Comparison of ENCODE assay signal across 12 cellular contexts in the genomic region with DNA sequence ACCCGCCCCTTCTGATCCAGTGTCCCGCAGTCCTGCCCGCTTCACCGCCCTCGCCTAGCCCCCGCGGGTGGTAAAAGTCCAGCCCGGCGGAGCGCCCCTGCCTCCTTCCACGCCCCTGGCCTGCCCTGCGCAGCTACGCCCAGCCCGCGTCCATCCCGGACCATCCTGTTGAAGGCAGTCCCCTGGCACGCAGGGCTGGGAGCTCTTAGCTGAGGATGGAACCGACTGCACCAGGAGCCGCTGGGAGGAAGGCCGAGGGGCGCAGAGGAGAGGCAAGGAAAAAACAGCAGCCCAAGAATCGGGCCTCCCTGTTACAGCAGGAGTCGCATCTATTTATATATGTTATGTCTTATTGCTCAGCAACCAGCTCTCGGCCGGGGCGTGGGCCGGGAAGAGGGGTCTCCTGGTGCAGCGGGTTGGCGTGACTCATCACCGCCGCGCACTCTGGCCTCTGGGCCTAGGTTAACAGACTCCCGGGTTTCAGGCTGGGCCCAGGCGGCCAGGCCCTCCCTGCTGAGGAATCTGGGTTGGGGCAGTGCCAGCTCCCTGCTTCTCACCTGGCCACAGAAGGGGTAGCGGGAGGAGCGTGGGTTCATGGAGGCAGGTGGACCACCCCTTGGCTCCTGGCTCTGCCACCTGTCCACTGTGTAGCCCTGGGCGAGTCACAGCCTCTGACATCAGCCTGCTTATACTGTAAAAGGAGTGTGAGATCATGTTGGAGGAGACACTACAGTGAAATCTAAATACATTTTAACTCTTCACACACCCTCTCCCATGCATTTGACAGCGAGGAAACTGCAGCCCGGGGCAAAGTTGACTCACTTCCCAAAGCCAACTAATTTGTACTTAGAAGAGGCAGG. TPM values are rescaled to one million over a fixed set of nuclear protein-coding genes. Genes with fewer than 3 reads are reported as not detected.
A peak's percentile ranks its signal among the peaks of the same experiment; 100 is the strongest.
DNase-seq lines count a peak whose midpoint lies in the region; ATAC-seq, FAIRE-seq and TF ChIP-seq lines count a peak whose summit lies in the region.
"Had no signal": no experiment of that assay in that cellular context is flagged by ENCODE, and none has a peak within 500 bp of the region (broad histone marks: within the 10 kb centered on the region; RNA-seq: fewer than 3 reads in every experiment).

No MANE protein-coding gene starts in this region.

- H3K9ac ChIP-seq in K562 (ENCODE audit: insufficient read depth in 1 of 2, low read depth in 2 of 2, low read length in 2 of 2) (no peak overlapping the region), mesenchymal stem cell (ENCODE audit: low read length) (peak overlapping the region; percentile 62)

- H2BK120ac ChIP-seq in mesenchymal stem cell (ENCODE audit: low read depth, low read length): peak overlapping the region; percentile 29

- H3K9me1 ChIP-seq in K562 (ENCODE audit: control insufficient read depth, insufficient read depth, low read length): no peaks in the 10 kb centered on the region

- intact Hi-C loops in K562 (cut with micrococcal nuclease) (no loop called here), aorta (cut with DNase I) (no loop called here)

- TF ChIP-seq EP300 in K562 (IDR thresholded peaks at IDR 0.05; ENCODE audit: low read length): no peak

- no peaks in the 10 kb centered on the region for H3K27me3 ChIP-seq in K562 (ENCODE audit: control insufficient read depth in 2 of 2, insufficient read depth in 2 of 2, low read length in 2 of 2)
- no peaks in the 10 kb centered on the region for H3K27me3 ChIP-seq in mesenchymal stem cell (ENCODE audit: control insufficient read depth in 1 of 2, insufficient read depth in 1 of 2, low read length in 2 of 2)
- no peaks in the 10 kb centered on the region for H3K27me3 ChIP-seq in aorta (ENCODE audit: control insufficient read depth in 1 of 2, insufficient read depth in 2 of 2, low read length in 1 of 2)

- peak overlapping the region; percentile 30 for H3K4ac ChIP-seq in mesenchymal stem cell (ENCODE audit: low read depth in 1 of 2, low read length in 2 of 2)

- peak overlapping the region; percentile 74 for H4K8ac ChIP-seq in mesenchymal stem cell (ENCODE audit: low read length)

- BruUV-seq in K562 (replicated peaks; lab: Mats Ljungman, UMichigan): no TSS peak

- peak overlapping the region in 1 of 2 experiments; percentile 45 for H3K14ac ChIP-seq in mesenchymal stem cell (ENCODE audit: low read length in 2 of 2)

- POLR2A ChIA-PET in K562 (lab: Yijun Ruan, JAX): interaction anchor here (0.6 to 1.5 kb wide), 2 partner anchors 8 to 14 kb away, joined by 3 read pairs; no protein-coding TSS in a partner anchor

- H3K27ac ChIP-seq in K562 (ENCODE audit: extremely low read depth, low read depth, low read length) (no peak overlapping the region), mesenchymal stem cell (ENCODE audit: low read length, poor library complexity, severe bottlenecking) (no peak overlapping the region), aorta (ENCODE audit: low read depth in 1 of 2, low read length in 2 of 2) (no peak overlapping the region)

- H2BK15ac ChIP-seq in mesenchymal stem cell (ENCODE audit: low read depth, poor library complexity, severe bottlenecking): no peak overlapping the region

- no peaks in the 10 kb centered on the region for H4K20me1 ChIP-seq in K562 (replicated peaks; ENCODE audit: control insufficient read depth, insufficient read depth, low read length)

- H2BK12ac ChIP-seq in mesenchymal stem cell (ENCODE audit: low read length in 2 of 2): peak overlapping the region; percentile 18 to 80

- no peak overlapping the region for H3K4me3 ChIP-seq in K562
- H3K4me3 ChIP-seq in mesenchymal stem cell (ENCODE audit: insufficient read depth in 1 of 2, low read depth in 1 of 2, low read length in 2 of 2): no peak overlapping the region
- no peak overlapping the region for H3K4me3 ChIP-seq in aorta (ENCODE audit: low read length in 2 of 2)

- TF ChIP-seq POLR2A in K562 (conservative IDR thresholded peaks at IDR 0.05): no peak

- no peak for FAIRE-seq in K562 (lab: Jason Lieb, UNC)

- H2BK5ac ChIP-seq in mesenchymal stem cell (ENCODE audit: low read depth, low read length, poor library complexity, severe bottlenecking): no peak overlapping the region

- no peaks in the 10 kb centered on the region for H3K79me2 ChIP-seq in K562 (ENCODE audit: control insufficient read depth, insufficient read depth, low read length)

- H3K79me1 ChIP-seq in mesenchymal stem cell (replicated peaks; ENCODE audit: low read length, poor library complexity, severe bottlenecking): no peaks in the 10 kb centered on the region

- CTCF ChIA-PET in K562 (lab: Yijun Ruan, JAX; ENCODE audit: low intra/inter-chr PET ratio): no interaction called here

- H2AK5ac ChIP-seq in mesenchymal stem cell (ENCODE audit: low read length, severe bottlenecking): no peak overlapping the region

- no peak overlapping the region for H3K4me2 ChIP-seq in K562 (ENCODE audit: insufficient read depth, low read length)
- no peak overlapping the region for H3K4me2 ChIP-seq in mesenchymal stem cell (ENCODE audit: low read length, poor library complexity, severe bottlenecking)

- in situ Hi-C loops in K562 (cut with MboI): no loop called here

- no peaks in the 10 kb centered on the region for H3K36me3 ChIP-seq in K562 (ENCODE audit: control insufficient read depth, insufficient read depth, low read length)
- H3K36me3 ChIP-seq in mesenchymal stem cell (ENCODE audit: control insufficient read depth in 1 of 2, insufficient read depth in 2 of 2, low read depth in 1 of 2, low read length in 2 of 2): no peaks in the 10 kb centered on the region
- no peaks in the 10 kb centered on the region for H3K36me3 ChIP-seq in aorta (ENCODE audit: control insufficient read depth in 1 of 2, insufficient read depth in 2 of 2, low read length in 1 of 2)

- H2AFZ ChIP-seq in K562 (ENCODE audit: low read depth, low read length) (no peak overlapping the region), mesenchymal stem cell (ENCODE audit: low read depth, low read length) (no peak overlapping the region)

- no peak for TF ChIP-seq RAD21 in K562 (CRISPR knock-in tag; conservative IDR thresholded peaks at IDR 0.05 in 1 of 2, IDR thresholded peaks at IDR 0.05 in 1 of 2)

- H3K4me1 ChIP-seq in K562 (replicated peaks in 1 of 2; ENCODE audit: control insufficient read depth in 2 of 2, insufficient read depth in 2 of 2, low read length in 2 of 2) (peaks cover 15 to 16% of the 10 kb centered on the region in 2 experiments), mesenchymal stem cell (ENCODE audit: control insufficient read depth, insufficient read depth, low read depth, low read length) (peaks cover 27% of the 10 kb centered on the region), aorta (ENCODE audit: control insufficient read depth in 1 of 2, insufficient read depth in 2 of 2, low read length in 2 of 2) (no peaks in the 10 kb centered on the region)

- H3K9me3 ChIP-seq in K562 (replicated peaks; ENCODE audit: control insufficient read depth, insufficient read depth, low read depth, low read length) (no peaks in the 10 kb centered on the region), mesenchymal stem cell (ENCODE audit: control insufficient read depth, low read length) (no peaks in the 10 kb centered on the region), aorta (ENCODE audit: control insufficient read depth, low read length) (no peaks in the 10 kb centered on the region)

- ATAC-seq in K562 (no peak), aorta (ENCODE audit: low FRiP score) (peak; percentile 22), GM21717 (IDR thresholded peaks at IDR 0.05; ENCODE audit: unreplicated experiment) (no peak), HG03521 (IDR thresholded peaks at IDR 0.05; ENCODE audit: unreplicated experiment) (no peak)

- no peak overlapping the region for H3K23ac ChIP-seq in mesenchymal stem cell (ENCODE audit: low read length in 2 of 2)

- peak overlapping the region; percentile 28 for H4K91ac ChIP-seq in mesenchymal stem cell (ENCODE audit: low read length)

- 67% methylated on average over 20 of the region's 39 CpGs for WGBS in K562 (ENCODE audit: insufficient coverage, low coverage, missing lambda C conversion rate)
- 69% methylated on average over 36 of the region's 39 CpGs for WGBS in mesenchymal stem cell
- WGBS in aorta, 2 donors: 80 to 83% methylated on average over 39 of the region's 39 CpGs

- no peak for TF ChIP-seq CTCF in K562 (IDR thresholded peaks at IDR 0.05 in 2 of 3, conservative IDR thresholded peaks at IDR 0.05 in 1 of 3; ENCODE audit: insufficient read depth in 2 of 3, low read depth in 1 of 3, low read length in 3 of 3)

- DNase-seq in stimulated activated CD4-positive, alpha-beta T cell treated with anti-CD3 and anti-CD28 coated beads, Interleukin-1b, Interleukin-23, amount 100 ng/mL, for 48 hours: peak; percentile 38
- DNase-seq in stimulated activated CD4-positive, alpha-beta T cell treated with anti-CD3 and anti-CD28 coated beads, Interleukin-2, amount 100 ng/mL, for 48 hours: no peak
- peak in 2 of 4 experiments; percentile 36 to 47 for DNase-seq in K562 (ENCODE audit: extremely low read depth in 1 of 4, low spot score in 3 of 4)
- peak; percentile 77 for DNase-seq in mesenchymal stem cell
- no peak for DNase-seq in aorta
- DNase-seq in activated CD4-positive, alpha-beta T cell treated with anti-CD3 and anti-CD28 coated beads, Interleukin-2, amount 50 U/mL, for 1 hour: no peak
- DNase-seq: activated T-cell treated with anti-CD3 and anti-CD28 coated beads, Interleukin-2, amount 50 U/mL, for 4 hours; CD8-positive, alpha-beta memory T cell; effector memory CD4-positive, alpha-beta T cell had no signal

- H3K18ac ChIP-seq in mesenchymal stem cell (ENCODE audit: low read depth in 1 of 2, low read length in 2 of 2): peak overlapping the region; percentile 25 to 72

RNA-seq across cellular contexts. Expression of a gene that starts 13.4 kb away (rescaled TPM):
- total RNA-seq in K562 (2011; cell fraction: chromatin; rRNA removed; ENCODE audit: low replicate concordance): 11.9 and 21.7 TPM in 2 replicates
- 4.2 and 6.8 TPM in 2 replicates for total RNA-seq in K562 (2011; cell fraction: nucleolus; rRNA removed)
- 7.3 and 14.1 TPM in 2 replicates for total RNA-seq in K562 (2011; cell fraction: nucleoplasm; rRNA removed)
- total RNA-seq in K562 (2014; rRNA removed) (7.1 and 12.1 TPM in 2 replicates), K562 (2014; rRNA removed; fragmentation: Illumina TruSeq; extraction: Trizol) (9.0 and 10.0 TPM in 2 replicates), K562 (2015; rRNA removed; fragmentation: Illumina TruSeq; extraction: Trizol) (8.3 TPM in 2 replicates), K562 (2021) (14.2 and 15.5 TPM in 2 replicates), aorta (10 to 100 TPM; 67.6 to 79.3 TPM)
- polyA plus RNA-seq in K562 (2011; rRNA removed) (5.4 and 5.7 TPM in 2 replicates), K562 (2014; fragmentation: Illumina TruSeq; extraction: Trizol) (5.0 and 5.3 TPM in 2 replicates), K562 (2014; fragmentation: Nextera tagmentation; extraction: Ambion mirVana) (1 to 10 TPM; 1.2 to 2.6 TPM), K562 (2014; rRNA removed) (4.8 and 4.9 TPM in 2 replicates), aorta (10 to 100 TPM in 1 of 2 donors, 1 to 10 TPM in 1; 6.6 to 13.5 TPM)
- 1.9 and 2.8 TPM in 2 replicates for polyA plus RNA-seq in K562 (2011; cell fraction: cytosol; rRNA removed)
- 11.4 and 11.5 TPM in 2 replicates for polyA plus RNA-seq in K562 (2011; cell fraction: nucleus; rRNA removed)
- 3.4 and 3.5 TPM in 2 replicates for polyA plus RNA-seq in K562 (2012)
- 15.4 and 22.1 TPM in 2 replicates for polyA minus RNA-seq in K562 (2011; rRNA and poly(A)+ RNA removed)
- 8.7 and 10.0 TPM in 2 replicates for polyA minus RNA-seq in K562 (2011; cell fraction: cytosol; rRNA and poly(A)+ RNA removed)
- 8.6 and 14.6 TPM in 2 replicates for polyA minus RNA-seq in K562 (2011; cell fraction: nucleus; rRNA and poly(A)+ RNA removed)
- polyA plus RNA-seq in mesenchymal stem cell (2013, experiment 1 of 2): 19.4 TPM
- polyA plus RNA-seq in mesenchymal stem cell (2013, experiment 2 of 2): 19.7 TPM

RNA-seq across cellular contexts. Expression of a gene that starts 17.1 kb away (rescaled TPM):
- not detected in 2 replicates for total RNA-seq in K562 (2011; cell fraction: chromatin; rRNA removed; ENCODE audit: low replicate concordance)
- total RNA-seq in K562 (2011; cell fraction: nucleolus; rRNA removed): not detected in 2 replicates
- total RNA-seq in K562 (2011; cell fraction: nucleoplasm; rRNA removed): not detected in 2 replicates
- total RNA-seq in K562 (2014; rRNA removed) (not detected in 2 replicates), K562 (2014; rRNA removed; fragmentation: Illumina TruSeq; extraction: Trizol) (not detected in 2 replicates), K562 (2015; rRNA removed; fragmentation: Illumina TruSeq; extraction: Trizol) (not detected in 2 replicates), K562 (2021) (not detected in 2 replicates), aorta (under 1 TPM in 1 of 2 donors, not detected in 1; 0.58 TPM)
- polyA plus RNA-seq in K562 (2011; rRNA removed) (not detected in 2 replicates), K562 (2014; fragmentation: Illumina TruSeq; extraction: Trizol) (not detected in 2 replicates), K562 (2014; fragmentation: Nextera tagmentation; extraction: Ambion mirVana) (not detected), K562 (2014; rRNA removed) (not detected in 2 replicates), aorta (under 1 TPM; 0.26 to 0.50 TPM)
- polyA plus RNA-seq in K562 (2011; cell fraction: cytosol; rRNA removed): not detected in 2 replicates
- polyA plus RNA-seq in K562 (2011; cell fraction: nucleus; rRNA removed): not detected in 2 replicates
- polyA plus RNA-seq in K562 (2012): 0.14 and 0.25 TPM in 2 replicates
- polyA minus RNA-seq in K562 (2011; rRNA and poly(A)+ RNA removed): not detected in 2 replicates
- polyA minus RNA-seq in K562 (2011; cell fraction: cytosol; rRNA and poly(A)+ RNA removed): not detected in 2 replicates
- not detected in 2 replicates for polyA minus RNA-seq in K562 (2011; cell fraction: nucleus; rRNA and poly(A)+ RNA removed)
- polyA plus RNA-seq in mesenchymal stem cell (2013, experiment 1 of 2): 0.06 TPM
- polyA plus RNA-seq in mesenchymal stem cell (2013, experiment 2 of 2): not detected
- total RNA-seq: SK-MEL-5 had no signal
- polyA plus RNA-seq: CD8-positive, alpha-beta memory T cell had no signal

Comparison
In these comparisons a context has a peak if more than half of its experiments do, and no peak if none do; other contexts are left out.
1. DNase-seq: peak in stimulated activated CD4-positive, alpha-beta T cell treated with anti-CD3 and anti-CD28 coated beads, Interleukin-1b, Interleukin-23, amount 100 ng/mL, for 48 hours (single experiment) and mesenchymal stem cell (single experiment); none in stimulated activated CD4-positive, alpha-beta T cell treated with anti-CD3 and anti-CD28 coated beads, Interleukin-2, amount 100 ng/mL, for 48 hours (0 of 2), aorta (0 of 2) and activated CD4-positive, alpha-beta T cell treated with anti-CD3 and anti-CD28 coated beads, Interleukin-2, amount 50 U/mL, for 1 hour (single experiment).